ENCODE assay signal across 25 cellular contexts in the genomic region with DNA sequence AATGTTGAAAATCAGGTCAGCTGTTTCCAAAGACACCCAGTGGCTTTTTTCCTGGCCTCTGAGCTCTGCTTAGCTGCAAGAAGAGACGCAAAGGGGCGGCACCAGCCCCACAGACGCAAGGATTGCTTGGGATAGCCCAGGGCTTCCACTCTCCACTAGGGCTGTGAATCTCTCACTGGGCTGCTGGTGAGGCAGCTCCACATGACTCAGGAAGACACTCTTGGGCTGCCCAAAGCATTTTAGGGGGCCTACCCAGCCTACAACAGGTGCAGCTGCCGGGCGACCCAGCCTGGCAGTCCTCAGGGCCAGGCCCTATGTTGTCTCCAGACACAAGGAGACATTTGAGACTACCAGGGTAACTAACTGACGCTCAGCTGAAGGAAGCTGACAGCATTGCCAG. TPM values are rescaled to one million over a fixed set of nuclear protein-coding genes. Genes with fewer than 3 reads are reported as not detected.
A peak's percentile ranks its signal among the peaks of the same experiment; 100 is the strongest.
DNase-seq lines count a peak whose midpoint lies in the region; ATAC-seq, FAIRE-seq and TF ChIP-seq lines count a peak whose summit lies in the region.
"Had no signal": no experiment of that assay in that cellular context is flagged by ENCODE, and none has a peak within 500 bp of the region (broad histone marks: within the 10 kb centered on the region; RNA-seq: fewer than 3 reads in every experiment).

No MANE protein-coding gene starts in this region.

- H3K36me3 ChIP-seq in ascending aorta (no peaks in the 10 kb centered on the region), endothelial cell of umbilical vein (ENCODE audit: control insufficient read depth in 2 of 2, extremely low read depth in 1 of 2, insufficient read depth in 2 of 2, low read length in 2 of 2) (no peaks in the 10 kb centered on the region), neuronal stem cell (replicated peaks in 1 of 2; ENCODE audit: control insufficient read depth in 2 of 2, insufficient read depth in 2 of 2, low read length in 2 of 2) (no peaks in the 10 kb centered on the region), thoracic aorta (no peaks in the 10 kb centered on the region), prostate gland (no peaks in the 10 kb centered on the region)
- H3K36me3 ChIP-seq: BLaER1, HAP-1, MG63, SJCRH30 had no signal

- no CpG with 5 or more reads among the region's 6 CpGs for WGBS in neuronal stem cell (ENCODE audit: extremely low coverage in 2 of 2, insufficient read length in 2 of 2, insufficient replicate concordance in 1 of 2), 2 donors
- WGBS in prostate gland, result 100% methylated on average over 6 of the region's 6 CpGs

- peak overlapping the region; percentile 26 for H2AK5ac ChIP-seq in neuronal stem cell (ENCODE audit: low read depth, low read length)

- H3K27ac ChIP-seq in ascending aorta (peak overlapping the region; percentile 85 to 92), endothelial cell of umbilical vein (ENCODE audit: insufficient read depth, low read depth, low read length) (no peak overlapping the region), neuronal stem cell (replicated peaks; ENCODE audit: low read length) (no peak overlapping the region), thoracic aorta (peak overlapping the region; percentile 94 to 98), prostate gland (no peak overlapping the region)
- H3K27ac ChIP-seq: BLaER1, PC-9, SJCRH30 had no signal

- H3K79me1 ChIP-seq in neuronal stem cell (ENCODE audit: low read depth, low read length), result no peaks in the 10 kb centered on the region

- TF ChIP-seq POLR2A in endothelial cell of umbilical vein (IDR thresholded peaks at IDR 0.05; ENCODE audit: low read depth, low read length) (no peak), prostate gland (IDR thresholded peaks at IDR 0.05) (no peak)

- H3K9me3 ChIP-seq in ascending aorta, result no peaks in the 10 kb centered on the region
- H3K9me3 ChIP-seq in endothelial cell of umbilical vein (replicated peaks; ENCODE audit: control insufficient read depth, insufficient read depth, low read length), result no peaks in the 10 kb centered on the region
- H3K9me3 ChIP-seq in neuronal stem cell (replicated peaks in 1 of 2; ENCODE audit: control insufficient read depth in 2 of 2, insufficient read depth in 1 of 2, low read depth in 1 of 2, low read length in 2 of 2), result no peaks in the 10 kb centered on the region
- H3K9me3 ChIP-seq in thoracic aorta, result no peaks in the 10 kb centered on the region
- H3K9me3 ChIP-seq in prostate gland, result no peaks in the 10 kb centered on the region
- H3K9me3 ChIP-seq: BLaER1, HAP-1, MG63, SJCRH30 had no signal

- CTCF ChIA-PET in endothelial cell of umbilical vein (lab: Charles Lee), result interaction anchor here (1.1 to 7.2 kb wide), 8 partner anchors 13 to 629 kb away, joined by 3 to 81 read pairs (median 4); a partner anchor contains a TSS

- H4K91ac ChIP-seq in neuronal stem cell (ENCODE audit: low read depth, low read length, poor library complexity), result no peak overlapping the region

- H2BK15ac ChIP-seq in neuronal stem cell (ENCODE audit: low read length), result no peak overlapping the region

- intact Hi-C loops in ascending aorta (cut with DNase I) (no loop called here), endothelial cell of umbilical vein (cut with micrococcal nuclease) (no loop called here), prostate gland (cut with DNase I) (no loop called here)

- H3K9me1 ChIP-seq in endothelial cell of umbilical vein (replicated peaks; ENCODE audit: control insufficient read depth, extremely low read depth, insufficient read depth, low read length), result no peaks in the 10 kb centered on the region

- no peak overlapping the region for H2BK12ac ChIP-seq in neuronal stem cell (ENCODE audit: low read length)

- dilution Hi-C loops in endothelial cell of umbilical vein (cut with MboI; ENCODE audit: extremely low pct_ligation_motif_present, low sequenced_read_pairs), result no loop called here

- DNase-seq in ascending aorta (ENCODE audit: low spot score in 2 of 2), result peak in 1 of 2 donors; percentile 59
- DNase-seq in endothelial cell of umbilical vein (ENCODE audit: low read depth, low spot score), result no peak
- no peak for DNase-seq in neuronal stem cell (ENCODE audit: low spot score)
- DNase-seq in thoracic aorta (ENCODE audit: low spot score), result no peak
- no peak for DNase-seq in prostate gland (ENCODE audit: low spot score)
- no peak for DNase-seq in NCI-H510A (lab: John Stamatoyannopoulos, UW)
- DNase-seq: CD4-positive, CD25-positive, alpha-beta regulatory T cell; GOT3; HFFc6; IMR-90; KG1; MG63; NCI-H1105 treated with DMSO at 0.1 percent for 48 hours; NCI-H146; NCI-H2029; NCI-H446; PC-9; SJCRH30 had no signal

- H3K4me3 ChIP-seq in ascending aorta (no peak overlapping the region), endothelial cell of umbilical vein (replicated peaks in 1 of 3; ENCODE audit: insufficient read depth in 1 of 3, low read depth in 1 of 3, low read length in 3 of 3) (peak overlapping the region in 1 of 3 experiments; percentile 89), neuronal stem cell (ENCODE audit: low read length in 2 of 2) (no peak overlapping the region), thoracic aorta (no peak overlapping the region), prostate gland (no peak overlapping the region)
- H3K4me3 ChIP-seq: BLaER1, HAP-1, MG63, PC-9, SJCRH30 had no signal

- H3K27me3 ChIP-seq in ascending aorta (no peaks in the 10 kb centered on the region), endothelial cell of umbilical vein (ENCODE audit: control insufficient read depth in 2 of 2, insufficient read depth in 2 of 2, low read length in 2 of 2) (no peaks in the 10 kb centered on the region), neuronal stem cell (ENCODE audit: control insufficient read depth in 3 of 3, insufficient read depth in 3 of 3, low read depth in 1 of 3, low read length in 3 of 3) (no peaks in the 10 kb centered on the region), thoracic aorta (replicated peaks; ENCODE audit: insufficient read depth) (no peaks in the 10 kb centered on the region), prostate gland (replicated peaks; ENCODE audit: insufficient read depth) (no peaks in the 10 kb centered on the region)
- H3K27me3 ChIP-seq: BLaER1, MG63, SJCRH30 had no signal

- ATAC-seq in thoracic aorta (ENCODE audit: insufficient number of reproducible peaks, low FRiP score, low read depth) (no peak), GM21390 (IDR thresholded peaks at IDR 0.05; ENCODE audit: unreplicated experiment) (no peak)
- ATAC-seq: Right ventricle myocardium inferior had no signal

- no peak overlapping the region for H2BK5ac ChIP-seq in neuronal stem cell (ENCODE audit: low read length)

- H2AFZ ChIP-seq in endothelial cell of umbilical vein (ENCODE audit: low read depth, low read length), result no peak overlapping the region
- no peak overlapping the region for H2AFZ ChIP-seq in neuronal stem cell (ENCODE audit: low read length)
- H2AFZ ChIP-seq: PC-9 had no signal

- H3K9ac ChIP-seq in endothelial cell of umbilical vein (replicated peaks; ENCODE audit: extremely low read depth, insufficient read depth, low read length), result no peak overlapping the region
- H3K9ac ChIP-seq in neuronal stem cell (ENCODE audit: low read depth, low read length, poor library complexity), result no peak overlapping the region
- H3K9ac ChIP-seq: BLaER1 had no signal

- no peak overlapping the region for H2BK120ac ChIP-seq in neuronal stem cell (ENCODE audit: low read depth, low read length)

- H3K18ac ChIP-seq in neuronal stem cell (ENCODE audit: low read length), result peak overlapping the region; percentile 23

- no peak overlapping the region for H3K23ac ChIP-seq in neuronal stem cell (ENCODE audit: low read depth, low read length, poor library complexity)

- H4K8ac ChIP-seq in neuronal stem cell (ENCODE audit: low read depth, low read length), result no peak overlapping the region

- no peaks in the 10 kb centered on the region for H4K20me1 ChIP-seq in endothelial cell of umbilical vein (replicated peaks; ENCODE audit: control insufficient read depth, extremely low read depth, insufficient read depth, low read length)
- H4K20me1 ChIP-seq: BLaER1 had no signal

- H3K4me2 ChIP-seq in endothelial cell of umbilical vein (ENCODE audit: insufficient read depth, low read length) (peak overlapping the region; percentile 99), neuronal stem cell (ENCODE audit: insufficient read depth, low read length, poor library complexity, severe bottlenecking) (no peak overlapping the region)
- H3K4me2 ChIP-seq: BLaER1, PC-9 had no signal

- H3K79me2 ChIP-seq in endothelial cell of umbilical vein (ENCODE audit: control insufficient read depth, insufficient read depth, low read length), result peaks cover 63% of the 10 kb centered on the region

- BruUV-seq in endothelial cell of umbilical vein (replicated peaks; lab: Mats Ljungman, UMichigan), result no TSS peak

- H3K4ac ChIP-seq in neuronal stem cell (ENCODE audit: low read length), result no peak overlapping the region

- POLR2A ChIA-PET in endothelial cell of umbilical vein (lab: Charles Lee), result no interaction called here

- TF ChIP-seq CTCF in ascending aorta (IDR thresholded peaks at IDR 0.05) (no peak), endothelial cell of umbilical vein (IDR thresholded peaks at IDR 0.05; ENCODE audit: extremely low read depth in 1 of 2, insufficient read depth in 1 of 2, low read depth in 1 of 2, low read length in 2 of 2) (no peak), thoracic aorta (IDR thresholded peaks at IDR 0.05) (no peak), prostate gland (IDR thresholded peaks at IDR 0.05) (no peak)

- peaks cover 22 to 39% of the 10 kb centered on the region in 2 donors for H3K4me1 ChIP-seq in ascending aorta
- peaks cover 69% of the 10 kb centered on the region for H3K4me1 ChIP-seq in endothelial cell of umbilical vein (ENCODE audit: control insufficient read depth, extremely low read depth, insufficient read depth, low read length)
- H3K4me1 ChIP-seq in neuronal stem cell (ENCODE audit: control insufficient read depth in 2 of 2, insufficient read depth in 1 of 2, low read depth in 1 of 2, low read length in 2 of 2), result peaks cover 11 to 37% of the 10 kb centered on the region in 2 donors
- peaks cover 27 to 80% of the 10 kb centered on the region in 2 donors for H3K4me1 ChIP-seq in thoracic aorta (ENCODE audit: control insufficient read depth in 1 of 2, low read depth in 2 of 2)
- peaks cover 4% of the 10 kb centered on the region for H3K4me1 ChIP-seq in prostate gland (replicated peaks)
- H3K4me1 ChIP-seq: BLaER1 had no signal

- no peak for FAIRE-seq in endothelial cell of umbilical vein (lab: Jason Lieb, UNC)
- FAIRE-seq: A204.1, GM18507 had no signal

- H3K14ac ChIP-seq in neuronal stem cell (ENCODE audit: low read length), result no peak overlapping the region

RNA-seq across cellular contexts. Expression of a gene that starts 59.8 kb away (rescaled TPM):
- total RNA-seq in ascending aorta, result 8.1 TPM
- total RNA-seq in endothelial cell of umbilical vein, result 10.0 and 10.4 TPM in 2 replicates
- 13.9 and 14.1 TPM in 2 replicates for polyA plus RNA-seq in endothelial cell of umbilical vein
- 7.9 and 9.2 TPM in 2 replicates for polyA plus RNA-seq in endothelial cell of umbilical vein (2011; cell fraction: cytosol; rRNA removed)
- 4.6 and 5.2 TPM in 2 replicates for polyA plus RNA-seq in endothelial cell of umbilical vein (2011; cell fraction: nucleus; rRNA removed)
- polyA plus RNA-seq in endothelial cell of umbilical vein (2012), result 8.7 TPM in 2 replicates
- polyA minus RNA-seq in endothelial cell of umbilical vein, result 4.6 TPM in 2 replicates
- 4.3 TPM for polyA minus RNA-seq in endothelial cell of umbilical vein (2011; cell fraction: cytosol; rRNA and poly(A)+ RNA removed)
- 0.87 and 2.1 TPM in 2 replicates for polyA minus RNA-seq in endothelial cell of umbilical vein (2011; cell fraction: nucleus; rRNA and poly(A)+ RNA removed)
- polyA plus RNA-seq in neuronal stem cell (2013, experiment 1 of 2), result 2.6 TPM
- polyA plus RNA-seq in neuronal stem cell (2013, experiment 2 of 2), result 2.1 TPM
- total RNA-seq in thoracic aorta, result 10 to 100 TPM; 12.4 to 17.3 TPM
- total RNA-seq in prostate gland, result 10 to 100 TPM; 14.2 to 36.4 TPM
- total RNA-seq: G401 had no signal

Comparison
In these comparisons a context has a peak if more than half of its experiments do, and no peak if none do; other contexts are left out.
1. H3K27ac ChIP-seq: peak in ascending aorta (2 of 2) and thoracic aorta (2 of 2); none in endothelial cell of umbilical vein (single experiment), neuronal stem cell (single experiment) and prostate gland (0 of 2).